Comparison of ENCODE assay signal across 1 cellular context in genomic region chr15:65783872-65784271, GRCh38.
TF ChIP-seq lines count a peak whose summit lies in the region.

No MANE protein-coding gene starts in this region.

TF ChIP-seq in K562, 482 proteins besides CTCF, POLR2A, EP300 and RAD21 (continues in another document):
- peak; percentile 80 for TF ChIP-seq ZNF766 (CRISPR knock-in tag; conservative IDR thresholded peaks at IDR 0.05)
- TF ChIP-seq TRIM24 (IDR thresholded peaks at IDR 0.05), result peak; percentile 58 to 68; a peak in 2 of 4 replicates
- TF ChIP-seq TAF9B (IDR thresholded peaks at IDR 0.05; ENCODE audit: partially characterized antibody), result no peak
- TF ChIP-seq CGGBP1 (CRISPR knock-in tag; IDR thresholded peaks at IDR 0.05), result no peak
- TF ChIP-seq NCOA6 (IDR thresholded peaks at IDR 0.05), result no peak
- TF ChIP-seq SOX6 (IDR thresholded peaks at IDR 0.05), result peak; percentile 93
- no peak for TF ChIP-seq IRF1 (CRISPR knock-in tag; IDR thresholded peaks at IDR 0.05; ENCODE audit: borderline replicate concordance)
- no peak for TF ChIP-seq CUX1 (CRISPR knock-in tag; IDR thresholded peaks at IDR 0.05)
- no peak for TF ChIP-seq ZNF644 (tag; IDR thresholded peaks at IDR 0.05; ENCODE audit: low read depth)
- peak; percentile 72; the same call in 1 of the 2 replicates for TF ChIP-seq CTBP1 (IDR thresholded peaks at IDR 0.05; ENCODE audit: borderline replicate concordance)
- TF ChIP-seq TAF7 (tag; IDR thresholded peaks at IDR 0.05), result no peak
- no peak for TF ChIP-seq NR2C1 (IDR thresholded peaks at IDR 0.05)
- 0 out of 2 replicates have a peak, but pooled peaks have one; percentile 21 for TF ChIP-seq NR2C1 (tag; IDR thresholded peaks at IDR 0.05)
- TF ChIP-seq ZBTB2 (IDR thresholded peaks at IDR 0.05), result peak; percentile 70; the same call in 1 of the 2 replicates
- 0 out of 2 replicates have a peak, but pooled peaks have one; percentile 49 for TF ChIP-seq LARP7 (IDR thresholded peaks at IDR 0.05)
- TF ChIP-seq C11orf30 (IDR thresholded peaks at IDR 0.05; ENCODE audit: low read depth), result peak; percentile 58
- TF ChIP-seq ZBTB40 (IDR thresholded peaks at IDR 0.05), result 0 out of 2 replicates have a peak, but pooled peaks have one; percentile 26
- no peak for TF ChIP-seq ZBTB40 (CRISPR knock-in tag; IDR thresholded peaks at IDR 0.05)
- TF ChIP-seq JUND (IDR thresholded peaks at IDR 0.05; ENCODE audit: borderline replicate concordance, low read depth, low read length), result peak; percentile 85
- TF ChIP-seq JUND (tag; IDR thresholded peaks at IDR 0.05; ENCODE audit: borderline replicate concordance, low read depth, low read length), result peak; percentile 81; the same call in 2 of the 3 replicates
- TF ChIP-seq CC2D1A (IDR thresholded peaks at IDR 0.05), result 0 out of 2 replicates have a peak, but pooled peaks have one; percentile 37
- peak; percentile 87 for TF ChIP-seq ATF7 (IDR thresholded peaks at IDR 0.05)
- TF ChIP-seq MTA3 (IDR thresholded peaks at IDR 0.05; ENCODE audit: borderline replicate concordance), result peak; percentile 50; the same call in 1 of the 2 replicates
- TF ChIP-seq ELF4 (CRISPR knock-in tag; IDR thresholded peaks at IDR 0.05), result 0 out of 2 replicates have a peak, but pooled peaks have one; percentile 33
- TF ChIP-seq RCOR1 (IDR thresholded peaks at IDR 0.05; ENCODE audit: borderline replicate concordance in 1 of 2, low read depth in 2 of 2, low read length in 2 of 2), result peak in 1 of 2 experiments; percentile 82; a peak in 2 of 4 replicates
- 0 out of 2 replicates have a peak, but pooled peaks have one; percentile 13 for TF ChIP-seq VEZF1 (CRISPR knock-in tag; IDR thresholded peaks at IDR 0.05)
- peak in 1 of 2 experiments; percentile 65; a peak in 2 of 4 replicates for TF ChIP-seq HDAC1 (IDR thresholded peaks at IDR 0.05)
- TF ChIP-seq TBL1XR1 (IDR thresholded peaks at IDR 0.05; ENCODE audit: low read length in 2 of 2), result peak in 1 of 2 experiments; percentile 55; a peak in 1 of 4 replicates
- peak; percentile 27 for TF ChIP-seq BRD9 (IDR thresholded peaks at IDR 0.05; ENCODE audit: low read depth, partially characterized antibody)
- TF ChIP-seq SMAD3 (CRISPR knock-in tag; conservative IDR thresholded peaks at IDR 0.05), result 0 out of 2 replicates have a peak, but pooled peaks have one; percentile 3
- TF ChIP-seq CEBPB (tag; IDR thresholded peaks at IDR 0.05), result peak; percentile 95
- TF ChIP-seq CHD1 (IDR thresholded peaks at IDR 0.05; ENCODE audit: low read length), result no peak
- TF ChIP-seq HEY1 (CRISPR knock-in tag; IDR thresholded peaks at IDR 0.05; ENCODE audit: borderline replicate concordance), result no peak
- TF ChIP-seq ELF1 (tag; IDR thresholded peaks at IDR 0.05), result no peak; the same call in 1 of the 2 replicates
- peak; percentile 49; the same call in 1 of the 2 replicates for TF ChIP-seq GATAD2A (IDR thresholded peaks at IDR 0.05)
- peak; percentile 58; the same call in 1 of the 2 replicates for TF ChIP-seq RNF2 (IDR thresholded peaks at IDR 0.05)
- TF ChIP-seq HMBOX1 (IDR thresholded peaks at IDR 0.05), result peak; percentile 89
- peak; percentile 23 for TF ChIP-seq DACH1 (IDR thresholded peaks at IDR 0.05; ENCODE audit: partially characterized antibody)
- 0 out of 4 replicates have a peak, but pooled peaks of 1 of the 2 experiments have one; percentile 18 for TF ChIP-seq KDM1A (IDR thresholded peaks at IDR 0.05)
- TF ChIP-seq MAX (CRISPR knock-in tag; IDR thresholded peaks at IDR 0.05), result no peak
- 0 out of 2 replicates have a peak, but pooled peaks have one; percentile 11 for TF ChIP-seq L3MBTL2 (IDR thresholded peaks at IDR 0.05)
- peak; percentile 84 for TF ChIP-seq ARID1B (IDR thresholded peaks at IDR 0.05)
- peak; percentile 62; the same call in 1 of the 2 replicates for TF ChIP-seq IRF9 (tag; IDR thresholded peaks at IDR 0.05)
- TF ChIP-seq MECOM (CRISPR knock-in tag; IDR thresholded peaks at IDR 0.05), result peak; percentile 47; the same call in 1 of the 2 replicates
